ENCODE assay signal across 30 cellular contexts in the genomic region with DNA sequence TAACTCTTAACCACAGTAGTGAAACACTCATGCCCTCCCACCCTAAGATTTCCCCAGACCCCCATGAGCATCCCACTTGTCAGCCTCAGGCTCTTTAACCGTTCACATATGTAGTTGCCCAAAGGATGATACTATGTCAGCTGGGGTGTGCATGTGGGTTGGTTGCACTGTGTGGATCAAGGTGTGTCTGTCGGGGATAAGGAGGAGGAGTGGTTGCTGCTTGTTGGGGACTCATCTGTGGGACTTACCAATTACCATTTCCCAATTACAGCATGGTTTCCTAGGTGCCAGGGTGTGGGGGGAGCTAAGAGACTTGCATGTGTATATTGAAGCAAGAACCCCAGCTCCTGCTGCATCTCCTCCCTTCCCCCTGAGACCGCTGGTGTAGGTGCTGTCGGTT.
"Had no signal": no experiment of that assay in that cellular context is flagged by ENCODE, and none has a peak within 500 bp of the region (broad histone marks: within the 10 kb centered on the region; RNA-seq: fewer than 3 reads in every experiment).

No MANE protein-coding gene starts in this region.

- H3K36me3 ChIP-seq: adrenal gland had no signal

- H3K27me3 ChIP-seq: adrenal gland had no signal

- H3K9me3 ChIP-seq: adrenal gland had no signal

- DNase-seq: activated B cell treated with CpG ODN at 0.5 μM for 24 hours; activated CD4-positive, alpha-beta memory T cell treated with anti-CD3 and anti-CD28 coated beads for 36 hours; activated CD4-positive, alpha-beta T cell treated with anti-CD3 and anti-CD28 coated beads for 4 hours; activated CD4-positive, alpha-beta T cell treated with anti-CD3 and anti-CD28 coated beads, Interleukin-2, amount 10 ng/mL, durations not matched to agents 24 days and 14 days; activated CD4-positive, alpha-beta T cell treated with anti-CD3 and anti-CD28 coated beads, Interleukin-2, amount 50 U/mL, for 1 hour; activated CD4-positive, alpha-beta T cell treated with anti-CD3 and anti-CD28 coated beads, Interleukin-2, amount 50 U/mL, for 4 hours; activated CD4-positive, CD25-positive, alpha-beta regulatory T cell treated with anti-CD3 and anti-CD28 coated beads, Interleukin-2, amount 50 U/mL, for 72 hours; activated CD8-positive, alpha-beta memory T cell treated with anti-CD3 and anti-CD28 coated beads, Interleukin-2, amount 50 U/mL, for 4 hours; activated CD8-positive, alpha-beta T cell treated with anti-CD3 and anti-CD28 coated beads for 36 hours; activated effector memory CD4-positive, alpha-beta T cell treated with anti-CD3 and anti-CD28 coated beads, Interleukin-2, amount 50 U/mL, for 16 hours; activated gamma-delta T cell treated with Interleukin-2 at 50 U/mL for 16 hours; activated naive CD4-positive, alpha-beta T cell; activated naive CD4-positive, alpha-beta T cell treated with anti-CD3 and anti-CD28 coated beads for 36 hours; activated naive CD4-positive, alpha-beta T cell treated with anti-CD3 and anti-CD28 coated beads, Interleukin-2, amount 50 U/mL, for 16 hours; activated naive CD8-positive, alpha-beta T cell treated with anti-CD3 and anti-CD28 coated beads for 36 hours; activated T-cell treated with anti-CD3 and anti-CD28 coated beads for 4 hours; activated T-cell treated with anti-CD3 and anti-CD28 coated beads, Interleukin-2, amount 50 U/mL, for 1 hour; activated T-cell treated with anti-CD3 and anti-CD28 coated beads, Interleukin-2, amount 50 U/mL, for 4 hours; activated T-cell treated with anti-CD3 and anti-CD28 coated beads, Interleukin-2, amount 50 U/mL, for 72 hours; adrenal gland; amniotic stem cell; aorta; central memory CD4-positive, alpha-beta T cell; SW 1271; T-helper 1 cell; T-helper 2 cell; T-helper 9 cell had no signal

- H3K4me1 ChIP-seq: adrenal gland had no signal

- ATAC-seq: activated CD8-positive, alpha-beta T cell treated with anti-CD3 and anti-CD28 coated beads for 36 hours; activated naive CD4-positive, alpha-beta T cell treated with anti-CD3 and anti-CD28 coated beads, Interleukin-2, amount 50 U/mL, for 72 hours; activated T-cell treated with anti-CD3 and anti-CD28 coated beads, Interleukin-2, amount 50 U/mL, for 4 hours; activated T-cell treated with anti-CD3 and anti-CD28 coated beads, Interleukin-2, amount 50 U/mL, for 72 hours; activated T-helper 17 cell treated with anti-CD3 and anti-CD28 coated beads, Interleukin-2, amount 50 U/mL, for 72 hours had no signal

- H3K27ac ChIP-seq: adrenal gland, VCaP had no signal

- H3K4me3 ChIP-seq: adrenal gland had no signal
